In the genomic region with DNA sequence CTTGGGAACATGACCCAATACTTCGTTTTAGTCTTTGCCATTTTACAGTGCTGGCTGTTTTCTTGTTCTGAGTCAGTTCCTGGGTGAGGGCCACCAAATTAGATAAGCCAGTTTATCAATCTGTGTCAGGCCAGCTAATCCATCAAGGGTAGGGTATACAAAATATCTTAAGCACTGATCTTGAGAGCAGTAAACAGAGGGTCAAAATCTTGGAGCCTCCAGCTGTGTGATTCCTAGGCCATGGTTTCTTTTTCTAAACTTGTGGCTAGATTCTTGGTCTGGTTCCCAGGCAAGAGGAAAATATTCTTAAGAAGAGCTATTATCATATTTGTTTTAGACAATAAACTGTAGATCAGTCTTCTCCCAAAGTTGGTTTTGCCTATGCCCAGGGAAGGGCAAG, we compare ENCODE assay signal across 26 cellular contexts.
"Had no signal": no experiment of that assay in that cellular context is flagged by ENCODE, and none has a peak within 500 bp of the region (broad histone marks: within the 10 kb centered on the region; RNA-seq: fewer than 3 reads in every experiment).

No MANE protein-coding gene starts in this region.

- H3K36me3 ChIP-seq: adrenal gland, WERI-Rb-1 had no signal

- H3K9me3 ChIP-seq: adrenal gland had no signal

- H3K27me3 ChIP-seq: adrenal gland had no signal

- H3K4me1 ChIP-seq: adrenal gland had no signal

- DNase-seq: activated CD4-positive, alpha-beta memory T cell treated with anti-CD3 and anti-CD28 coated beads, Interleukin-2, amount 10 ng/mL, durations not matched to agents 7 days and 5 days; activated CD4-positive, alpha-beta T cell treated with anti-CD3 and anti-CD28 coated beads for 36 hours; activated CD4-positive, alpha-beta T cell treated with anti-CD3 and anti-CD28 coated beads, Interleukin-2, amount 50 U/mL, for 1 hour; activated gamma-delta T cell; activated naive CD4-positive, alpha-beta T cell treated with anti-CD3 and anti-CD28 coated beads for 36 hours; activated naive CD8-positive, alpha-beta T cell treated with anti-CD3 and anti-CD28 coated beads for 36 hours; activated T-cell treated with anti-CD3 and anti-CD28 coated beads for 4 hours; activated T-cell treated with anti-CD3 and anti-CD28 coated beads, Interleukin-2, amount 50 U/mL, for 48 hours; adrenal gland; aorta; MM.1S; NCI-H1105; NCI-H1436 treated with DMSO at 0.1 percent for 48 hours; NCI-H187; NCI-H2081 treated with DMSO at 0.1 percent for 48 hours; NCI-H446; NCI-H524; NCI-H748 treated with DMSO at 0.1 percent for 48 hours; OCI-M1; RPMI8226; T-helper 1 cell; WERI-Rb-1 had no signal

- H3K27ac ChIP-seq: adrenal gland, SK-N-MC, WERI-Rb-1 had no signal

- H3K4me3 ChIP-seq: adrenal gland, SK-N-MC had no signal

- ATAC-seq: activated CD4-positive, alpha-beta T cell treated with anti-CD3 and anti-CD28 coated beads for 36 hours; activated T-helper 17 cell treated with anti-CD3 and anti-CD28 coated beads, Interleukin-2, amount 50 U/mL, for 72 hours; Panc1; Right ventricle myocardium inferior had no signal
